ENCODE assay signal across 7 cellular contexts in genomic region chr4:37769590-37769989, GRCh38.
"Had no signal": no experiment of that assay in that cellular context is flagged by ENCODE, and none has a peak within 500 bp of the region (broad histone marks: within the 10 kb centered on the region; RNA-seq: fewer than 3 reads in every experiment).

No MANE protein-coding gene starts in this region.

- DNase-seq: GOT3, H7 had no signal

- H3K4me3 ChIP-seq: GM23248, HAP-1 had no signal

- H3K9ac ChIP-seq: GM23248 had no signal

- H3K4me1 ChIP-seq: HAP-1 had no signal

- H3K27ac ChIP-seq: GM23248, HL-60 had no signal

- H3K9me3 ChIP-seq: HAP-1 had no signal

- FAIRE-seq: HepG2 had no signal

- H3K36me3 ChIP-seq: HAP-1 had no signal

- H2AFZ ChIP-seq: GM23248 had no signal

- ATAC-seq: HCT116, HepG2 had no signal
